Comparison of ENCODE assay signal across 8 cellular contexts in genomic region chr10:17229967-17230682, GRCh38. TPM values are rescaled to one million over a fixed set of nuclear protein-coding genes. Genes with fewer than 3 reads are reported as not detected.
DNase-seq lines count a peak whose midpoint lies in the region; ATAC-seq, FAIRE-seq and TF ChIP-seq lines count a peak whose summit lies in the region.

No MANE protein-coding gene starts in this region.

- intact Hi-C loops in HepG2 (cut with micrococcal nuclease; ENCODE audit: unreplicated experiment): no loop called here

- no peak for TF ChIP-seq RAD21 in HepG2 (CRISPR knock-in tag; IDR thresholded peaks at IDR 0.05)

- no peaks in the 10 kb centered on the region for H3K27me3 ChIP-seq in HepG2 (ENCODE audit: control insufficient read depth in 1 of 2, insufficient read depth in 2 of 2, low read length in 2 of 2)

- no peaks in the 10 kb centered on the region for H3K9me3 Mint-ChIP-seq in chondrocyte (ENCODE audit: low read depth)

- no peak overlapping the region for H3K9ac ChIP-seq in HepG2 (ENCODE audit: insufficient read depth, low read depth, low read length)

- peaks cover 17% of the 10 kb centered on the region; the same call in 1 of the 2 replicates for H3K4me1 ChIP-seq in HepG2 (ENCODE audit: insufficient read depth, low read length)

- TF ChIP-seq POLR2A in HepG2 (IDR thresholded peaks at IDR 0.05; ENCODE audit: insufficient read depth in 1 of 2, low read depth in 2 of 2, low read length in 2 of 2): no peak

- H3K27ac Mint-ChIP-seq in chondrocyte (ENCODE audit: unreplicated experiment): peak overlapping the region; percentile 99

- 89% methylated on average over 35 of the region's 43 CpGs for WGBS in HepG2 (ENCODE audit: low lambda C conversion rate)

- no peak for TF ChIP-seq EP300 in HepG2 (IDR thresholded peaks at IDR 0.05; ENCODE audit: low read depth in 2 of 2, low read length in 2 of 2)
- TF ChIP-seq EP300 in HepG2 (CRISPR knock-in tag; IDR thresholded peaks at IDR 0.05; ENCODE audit: borderline replicate concordance): no peak

- peak overlapping the region; percentile 89 for H3K4me3 Mint-ChIP-seq in chondrocyte (ENCODE audit: unreplicated experiment)

- no peaks in the 10 kb centered on the region for H3K9me3 ChIP-seq in HepG2 (ENCODE audit: low read length)

- H3K4me3 ChIP-seq in HepG2 (replicated peaks in 1 of 3; ENCODE audit: insufficient read depth in 1 of 3, low read depth in 2 of 3, low read length in 3 of 3): no peak overlapping the region

- in situ Hi-C loops in HepG2 (cut with HindIII; ENCODE audit: extremely low pct_ligation_motif_present, low pct_unique_long_range_greater_than_20kb): loop anchor here (25.0 kb wide), 1 partner anchor 1368 kb away; the partner anchor contains the start of gene MINDY3

- no peak for TF ChIP-seq CTCF in chondrocyte (IDR thresholded peaks at IDR 0.05)
- no peak for TF ChIP-seq CTCF in HepG2 (CRISPR knock-in tag; IDR thresholded peaks at IDR 0.05)

- FAIRE-seq in HepG2 (lab: Jason Lieb, UNC): no peak

- ATAC-seq in HG02852 (IDR thresholded peaks at IDR 0.05; ENCODE audit: unreplicated experiment) (peak; percentile 60), HepG2 (no peak)

- no peaks in the 10 kb centered on the region for H3K79me2 ChIP-seq in HepG2 (ENCODE audit: insufficient read depth, low read length)

- H3K36me3 ChIP-seq in HepG2 (replicated peaks in 1 of 2; ENCODE audit: control insufficient read depth in 1 of 2, insufficient read depth in 2 of 2, low read length in 2 of 2): no peaks in the 10 kb centered on the region

- no peaks in the 10 kb centered on the region for H3K27me3 Mint-ChIP-seq in chondrocyte (ENCODE audit: low read depth)

- no peak overlapping the region for H2AFZ ChIP-seq in HepG2 (ENCODE audit: low read length)

- H3K36me3 Mint-ChIP-seq in chondrocyte (ENCODE audit: low read depth): peaks cover 50% of the 10 kb centered on the region

- no peaks in the 10 kb centered on the region for H4K20me1 ChIP-seq in HepG2 (ENCODE audit: insufficient read depth, low read length)

- CTCF ChIA-PET in HepG2 (lab: Yijun Ruan, JAX; ENCODE audit: low intra/inter-chr PET ratio, low total read pairs): interaction anchor here (1.7 kb wide), 1 partner anchor 402 kb away, joined by 3 read pairs; no protein-coding TSS in a partner anchor

- H3K4me2 ChIP-seq in HepG2 (ENCODE audit: low read depth, low read length): no peak overlapping the region

- H3K4me1 Mint-ChIP-seq in chondrocyte (ENCODE audit: low read depth): peaks cover 55% of the 10 kb centered on the region

- BruUV-seq in HepG2 (replicated peaks; lab: Mats Ljungman, UMichigan): no TSS peak

- POLR2A ChIA-PET in HepG2 (lab: Yijun Ruan, JAX): no interaction called here

- DNase-seq in NCI-H1436 (lab: John Stamatoyannopoulos, UW): peak; percentile 1
- DNase-seq in NCI-H1436 treated with DMSO at 0.1 percent for 48 hours (lab: John Stamatoyannopoulos, UW): no peak
- DNase-seq in NCI-H1930 (lab: John Stamatoyannopoulos, UW): peak; percentile 17 to 36
- DNase-seq in activated CD4-positive, CD25-positive, alpha-beta regulatory T cell treated with anti-CD3 and anti-CD28 coated beads, Interleukin-2, amount 50 U/mL, for 72 hours: peak; percentile 87
- DNase-seq in chondrocyte (ENCODE audit: low spot score): peak; percentile 94
- no peak for DNase-seq in HepG2 (ENCODE audit: low spot score)
- DNase-seq in stimulated activated CD4-positive, alpha-beta T cell treated with anti-CD3 and anti-CD28 coated beads, TNF-alpha, amount 100 ng/mL, for 24 hours (ENCODE audit: low read depth in 3 of 3): peak; percentile 74 to 89 (median 79)

- no peak overlapping the region for H3K27ac ChIP-seq in HepG2 (ENCODE audit: extremely low read length, insufficient read depth, low read length)

TF ChIP-seq in HepG2, 621 proteins besides CTCF, POLR2A, EP300 and RAD21:
- TF ChIP-seq PCBP2 (optimal IDR thresholded peaks at IDR 0.05; ENCODE audit: low read depth, low read length, poor library complexity, severe bottlenecking) (no peak), HNRNPLL (IDR thresholded peaks at IDR 0.05; ENCODE audit: low read depth, low read length, poor library complexity, severe bottlenecking) (peak; percentile 87)
TF ChIP-seq in HepG2: peak in this region for 1.

RNA-seq across cellular contexts. Expression of gene VIM, which starts 2.1 kb away (rescaled TPM):
- total RNA-seq in chondrocyte: 2,627 to 4,580 TPM (median 4,556 TPM) in 3 replicates
- total RNA-seq in HepG2 (2016; rRNA removed; fragmentation: Illumina TruSeq; extraction: Trizol): not detected in 2 replicates
- total RNA-seq in HepG2 (2016; cell fraction: cytosol; rRNA removed; fragmentation: Illumina TruSeq; extraction: Trizol; ENCODE audit: low read depth): not detected in 2 replicates
- total RNA-seq in HepG2 (2016; cell fraction: insoluble cytoplasmic fraction; rRNA removed; fragmentation: Illumina TruSeq; extraction: Trizol): not detected in 2 replicates
- total RNA-seq in HepG2 (2016; cell fraction: membrane; rRNA removed; fragmentation: Illumina TruSeq; extraction: Trizol): not detected in 2 replicates
- not detected in 2 replicates for total RNA-seq in HepG2 (2016; cell fraction: nucleus; rRNA removed; fragmentation: Illumina TruSeq; extraction: Trizol)
- polyA plus RNA-seq in HepG2 (2011; rRNA removed): not detected in 2 replicates
- polyA plus RNA-seq in HepG2 (2011; cell fraction: cytosol; rRNA removed): 0.04 and 0.12 TPM in 2 replicates
- polyA plus RNA-seq in HepG2 (2011; cell fraction: nucleus; rRNA removed): 0.14 and 0.16 TPM in 2 replicates
- not detected in 2 replicates for polyA plus RNA-seq in HepG2 (2012)
- polyA plus RNA-seq in HepG2 (2016; cell fraction: cytosol; fragmentation: Illumina TruSeq; extraction: Trizol; ENCODE audit: low read depth): not detected in 2 replicates
- polyA plus RNA-seq in HepG2 (2016; cell fraction: insoluble cytoplasmic fraction; fragmentation: Illumina TruSeq; extraction: Trizol; ENCODE audit: low read depth): not detected in 2 replicates
- polyA plus RNA-seq in HepG2 (2016; cell fraction: membrane; fragmentation: Illumina TruSeq; extraction: Trizol; ENCODE audit: low read depth): not detected in 2 replicates
- not detected in 2 replicates for polyA plus RNA-seq in HepG2 (2016; cell fraction: nucleus; fragmentation: Illumina TruSeq; extraction: Trizol; ENCODE audit: insufficient read depth, low read depth)
- polyA minus RNA-seq in HepG2 (2011; rRNA and poly(A)+ RNA removed; ENCODE audit: low replicate concordance): 0.76 and 313 TPM in 2 replicates
- polyA minus RNA-seq in HepG2 (2011; cell fraction: cytosol; rRNA and poly(A)+ RNA removed): 3.5 and 6.8 TPM in 2 replicates
- 0.87 and 3.2 TPM in 2 replicates for polyA minus RNA-seq in HepG2 (2011; cell fraction: nucleus; rRNA and poly(A)+ RNA removed)

RNA-seq across cellular contexts. Expression of gene TRDMT1, which starts 28.7 kb away (rescaled TPM):
- total RNA-seq in chondrocyte: 3.1 to 6.4 TPM (median 4.7 TPM) in 3 replicates
- total RNA-seq in HepG2 (2016; rRNA removed; fragmentation: Illumina TruSeq; extraction: Trizol): 3.0 and 6.1 TPM in 2 replicates
- 4.0 and 4.8 TPM in 2 replicates for total RNA-seq in HepG2 (2016; cell fraction: cytosol; rRNA removed; fragmentation: Illumina TruSeq; extraction: Trizol; ENCODE audit: low read depth)
- total RNA-seq in HepG2 (2016; cell fraction: insoluble cytoplasmic fraction; rRNA removed; fragmentation: Illumina TruSeq; extraction: Trizol): 2.6 and 3.6 TPM in 2 replicates
- total RNA-seq in HepG2 (2016; cell fraction: membrane; rRNA removed; fragmentation: Illumina TruSeq; extraction: Trizol): 1.7 and 2.1 TPM in 2 replicates
- total RNA-seq in HepG2 (2016; cell fraction: nucleus; rRNA removed; fragmentation: Illumina TruSeq; extraction: Trizol): 3.6 and 5.3 TPM in 2 replicates
- 1.3 and 2.0 TPM in 2 replicates for polyA plus RNA-seq in HepG2 (2011; rRNA removed)
- 0.54 and 6.3 TPM in 2 replicates for polyA plus RNA-seq in HepG2 (2011; cell fraction: cytosol; rRNA removed)
- polyA plus RNA-seq in HepG2 (2011; cell fraction: nucleus; rRNA removed): 1.00 and 1.2 TPM in 2 replicates
- 0.95 and 1.5 TPM in 2 replicates for polyA plus RNA-seq in HepG2 (2012)
- polyA plus RNA-seq in HepG2 (2016; cell fraction: cytosol; fragmentation: Illumina TruSeq; extraction: Trizol; ENCODE audit: low read depth): 0.96 and 1.3 TPM in 2 replicates
- polyA plus RNA-seq in HepG2 (2016; cell fraction: insoluble cytoplasmic fraction; fragmentation: Illumina TruSeq; extraction: Trizol; ENCODE audit: low read depth): 5.6 and 6.4 TPM in 2 replicates
- polyA plus RNA-seq in HepG2 (2016; cell fraction: membrane; fragmentation: Illumina TruSeq; extraction: Trizol; ENCODE audit: low read depth): 0.78 and 1.4 TPM in 2 replicates
- 3.1 and 4.0 TPM in 2 replicates for polyA plus RNA-seq in HepG2 (2016; cell fraction: nucleus; fragmentation: Illumina TruSeq; extraction: Trizol; ENCODE audit: insufficient read depth, low read depth)
- polyA minus RNA-seq in HepG2 (2011; rRNA and poly(A)+ RNA removed; ENCODE audit: low replicate concordance): 1.6 and 2.9 TPM in 2 replicates
- 1.6 and 2.6 TPM in 2 replicates for polyA minus RNA-seq in HepG2 (2011; cell fraction: cytosol; rRNA and poly(A)+ RNA removed)
- polyA minus RNA-seq in HepG2 (2011; cell fraction: nucleus; rRNA and poly(A)+ RNA removed): 8.4 and 10.6 TPM in 2 replicates

Comparison
In these comparisons a context has a peak if more than half of its experiments do, and no peak if none do; other contexts are left out.
1. DNase-seq: peak in NCI-H1436 (single experiment), NCI-H1930 (2 of 2), activated CD4-positive, CD25-positive, alpha-beta regulatory T cell treated with anti-CD3 and anti-CD28 coated beads, Interleukin-2, amount 50 U/mL, for 72 hours (single experiment), chondrocyte (single experiment) and stimulated activated CD4-positive, alpha-beta T cell treated with anti-CD3 and anti-CD28 coated beads, TNF-alpha, amount 100 ng/mL, for 24 hours (3 of 3); none in NCI-H1436 treated with DMSO at 0.1 percent for 48 hours (single experiment) and HepG2 (single experiment).
2. RNA of gene VIM, which starts 2.1 kb away (total RNA-seq): 2,627 to 4,580 TPM in chondrocyte; not detected in HepG2; every median in the first group is over 1,000 times any median in the second.